In genomic region chrX:122835886-122836285, GRCh38 we compare ENCODE assay signal across 16 cellular contexts.
DNase-seq lines count a peak whose midpoint lies in the region; ATAC-seq and TF ChIP-seq lines count a peak whose summit lies in the region.
"Had no signal": no experiment of that assay in that cellular context is flagged by ENCODE, and none has a peak within 500 bp of the region (broad histone marks: within the 10 kb centered on the region; RNA-seq: fewer than 3 reads in every experiment).

No MANE protein-coding gene starts in this region.

- no peak overlapping the region for H3K4me3 ChIP-seq in Caco-2 (ENCODE audit: low read depth, low read length)
- H3K4me3 ChIP-seq in HEK293 (ENCODE audit: low read depth, low read length) = no peak overlapping the region
- H3K4me3 ChIP-seq in astrocyte of the spinal cord (ENCODE audit: low read depth, low read length) = no peak overlapping the region
- H3K4me3 ChIP-seq in fibroblast of the aortic adventitia (ENCODE audit: low read depth, low read length) = no peak overlapping the region
- H3K4me3 ChIP-seq in SJCRH30 = no peak overlapping the region
- H3K4me3 ChIP-seq: K562 had no signal

- no TSS peak for BruUV-seq in Caco-2 (replicated peaks; lab: Mats Ljungman, UMichigan)

- H3K4me1 ChIP-seq in Caco-2 (peaks cover 5% of the 10 kb centered on the region; the same call in 1 of the 2 replicates), HEK293 (ENCODE audit: control insufficient read depth, insufficient read depth, low read length) (no peaks in the 10 kb centered on the region), SJCRH30 (no peaks in the 10 kb centered on the region)
- H3K4me1 ChIP-seq: BE2C had no signal

- no peaks in the 10 kb centered on the region for H3K9me3 Mint-ChIP-seq in Caco-2 (ENCODE audit: unreplicated experiment)

- H3K27me3 ChIP-seq in Caco-2 (replicated peaks; ENCODE audit: control insufficient read depth, insufficient read depth, low read length) (no peaks in the 10 kb centered on the region), SJCRH30 (no peaks in the 10 kb centered on the region)
- H3K27me3 ChIP-seq: BE2C had no signal

- H3K4me1 Mint-ChIP-seq in Caco-2 (ENCODE audit: low read depth, unreplicated experiment) = no peaks in the 10 kb centered on the region
- H3K4me1 Mint-ChIP-seq: CD4-positive, alpha-beta memory T cell; H9 had no signal

- intact Hi-C loops in Caco-2 (cut with micrococcal nuclease; ENCODE audit: unreplicated experiment) = no loop called here

- CTCF ChIA-PET in Caco-2 (lab: Charles Lee) (no interaction called here), HEK293 (lab: Yijun Ruan, JAX) (interaction anchor here (0.6 to 0.7 kb wide), 2 partner anchors 11 to 474 kb away, joined by 3 read pairs; no protein-coding TSS in a partner anchor)

- POLR2A ChIA-PET in Caco-2 (lab: Charles Lee) (no interaction called here), HEK293 (lab: Yijun Ruan, JAX) (interaction anchor here (0.6 kb wide), 1 partner anchor 28 kb away, joined by 3 read pairs; no protein-coding TSS in a partner anchor)

- H3K27me3 Mint-ChIP-seq in Caco-2 (ENCODE audit: insufficient read depth, unreplicated experiment) = no peaks in the 10 kb centered on the region
- H3K27me3 Mint-ChIP-seq: CD4-positive, alpha-beta memory T cell had no signal

- H3K4me3 Mint-ChIP-seq in Caco-2 (ENCODE audit: unreplicated experiment) = no peak overlapping the region
- H3K4me3 Mint-ChIP-seq: CD4-positive, alpha-beta memory T cell; H9 had no signal

- in situ Hi-C loops in astrocyte of the spinal cord (cut with HindIII; ENCODE audit: low sequenced_read_pairs) = no loop called here

- no peaks in the 10 kb centered on the region for H3K36me3 ChIP-seq in Caco-2 (ENCODE audit: control insufficient read depth, insufficient read depth, low read length)
- no peaks in the 10 kb centered on the region for H3K36me3 ChIP-seq in HEK293 (ENCODE audit: control insufficient read depth in 2 of 2, insufficient read depth in 1 of 2, low read length in 2 of 2)
- no peaks in the 10 kb centered on the region for H3K36me3 ChIP-seq in SJCRH30
- H3K36me3 ChIP-seq: BE2C had no signal

- H3K36me3 Mint-ChIP-seq in Caco-2 (ENCODE audit: insufficient read depth, unreplicated experiment) = no peaks in the 10 kb centered on the region
- H3K36me3 Mint-ChIP-seq: CD4-positive, alpha-beta memory T cell had no signal

- no peak for TF ChIP-seq CTCF in Caco-2 (IDR thresholded peaks at IDR 0.05; ENCODE audit: insufficient read depth in 1 of 2, low read depth in 1 of 2, low read length in 1 of 2, severe bottlenecking in 1 of 2, unreplicated experiment in 1 of 2)
- no peak for TF ChIP-seq CTCF in HEK293 (tag by site-specific recombination; IDR thresholded peaks at IDR 0.05)
- no peak for TF ChIP-seq CTCF in astrocyte of the spinal cord (IDR thresholded peaks at IDR 0.05; ENCODE audit: low read depth, low read length)
- TF ChIP-seq CTCF in fibroblast of the aortic adventitia (IDR thresholded peaks at IDR 0.05; ENCODE audit: insufficient read depth, low read length) = no peak

- ATAC-seq in HG02852 (IDR thresholded peaks at IDR 0.05; ENCODE audit: unreplicated experiment) = no peak
- ATAC-seq: K562 had no signal

- no peak overlapping the region for H3K27ac ChIP-seq in HEK293 (ENCODE audit: extremely low read depth, low read depth, low read length)
- H3K27ac ChIP-seq in SJCRH30 = no peak overlapping the region
- H3K27ac ChIP-seq: C4-2B had no signal

- DNase-seq in Caco-2 (peak; percentile 0 to 22), astrocyte of the spinal cord (ENCODE audit: low read depth, low spot score) (peak; percentile 1), fibroblast of the aortic adventitia (ENCODE audit: low read depth) (peak; percentile 11), AG20443 (ENCODE audit: low spot score) (no peak), NCI-H345 (lab: John Stamatoyannopoulos, UW) (no peak), SJCRH30 (no peak)
- DNase-seq: ACHN; BE2C; CD4-positive, alpha-beta memory T cell; DND-41; GOT3; H9 had no signal

- H3K9me3 ChIP-seq in Caco-2 (no peaks in the 10 kb centered on the region), HEK293 (ENCODE audit: control insufficient read depth, insufficient read depth, low read depth, low read length) (no peaks in the 10 kb centered on the region), SJCRH30 (replicated peaks) (no peaks in the 10 kb centered on the region)
- H3K9me3 ChIP-seq: BE2C had no signal

- H3K27ac Mint-ChIP-seq in Caco-2 (ENCODE audit: unreplicated experiment) = no peak overlapping the region
- H3K27ac Mint-ChIP-seq: CD4-positive, alpha-beta memory T cell; H9 had no signal

TF ChIP-seq in HEK293, 187 proteins besides CTCF, POLR2A, EP300 and RAD21:
- TF ChIP-seq TCF7L2 (IDR thresholded peaks at IDR 0.05; ENCODE audit: borderline replicate concordance, low read depth, low read length) (peak; percentile 76), ZNF175 (tag by site-specific recombination; IDR thresholded peaks at IDR 0.05) (no peak)

Comparison
In these comparisons a context has a peak if more than half of its experiments do, and no peak if none do; other contexts are left out.
1. DNase-seq: peak in Caco-2 (2 of 2), astrocyte of the spinal cord (single experiment) and fibroblast of the aortic adventitia (single experiment); none in AG20443 (single experiment), NCI-H345 (single experiment) and SJCRH30 (0 of 2).